Comparison of ENCODE assay signal across 14 cellular contexts in genomic region chr2:43300781-43301586, GRCh38.
DNase-seq lines count a peak whose midpoint lies in the region; ATAC-seq and TF ChIP-seq lines count a peak whose summit lies in the region.
"Had no signal": no experiment of that assay in that cellular context is flagged by ENCODE, and none has a peak within 500 bp of the region (broad histone marks: within the 10 kb centered on the region; RNA-seq: fewer than 3 reads in every experiment).

No MANE protein-coding gene starts in this region.

- no peak for TF ChIP-seq EP300 in stomach (IDR thresholded peaks at IDR 0.05)

- H3K27ac Mint-ChIP-seq in activated T-helper 17 cell treated with anti-CD3 and anti-CD28 coated beads, Interleukin-2, amount 50 U/mL, for 72 hours, result no peak overlapping the region
- H3K27ac Mint-ChIP-seq: T-helper 2 cell treated with Interferon-gamma antibody and Interleukin-4, amounts not matched to agents 5 μg/mL and 100 μg/mL, for 36 hours had no signal

- WGBS in stomach, 5 donors, result 33 to 58% (median 43%) methylated on average over 13 of the region's 13 CpGs

- intact Hi-C loops in stomach (cut with DNase I; ENCODE audit: low total_unique reads), result no loop called here

- H3K4me3 Mint-ChIP-seq in activated T-helper 17 cell treated with anti-CD3 and anti-CD28 coated beads, Interleukin-2, amount 50 U/mL, for 72 hours, result no peak overlapping the region
- H3K4me3 Mint-ChIP-seq: naive thymus-derived CD4-positive, alpha-beta T cell; T-helper 2 cell treated with Interferon-gamma antibody and Interleukin-4, amounts not matched to agents 5 μg/mL and 100 μg/mL, for 36 hours had no signal

- H3K4me1 Mint-ChIP-seq in activated T-helper 17 cell treated with anti-CD3 and anti-CD28 coated beads, Interleukin-2, amount 50 U/mL, for 72 hours, result no peaks in the 10 kb centered on the region

- H3K36me3 ChIP-seq in stomach, result no peaks in the 10 kb centered on the region

- H3K4me1 ChIP-seq in stomach, result peaks cover 29 to 57% (median 44%) of the 10 kb centered on the region in 4 donors

- DNase-seq in NCI-H146 (lab: John Stamatoyannopoulos, UW) (peak; percentile 4), NCI-H146 treated with DMSO at 0.1 percent for 48 hours (lab: John Stamatoyannopoulos, UW; ENCODE audit: unreplicated experiment) (no peak), kidney tubule cell (ENCODE audit: low spot score) (peak; percentile 66), stomach (peak; percentile 76), D341Med (ENCODE audit: low spot score) (no peak)
- DNase-seq in central memory CD4-positive, alpha-beta T cell, result no peak
- DNase-seq: ACHN; naive thymus-derived CD4-positive, alpha-beta T cell; NCI-H1417 treated with DMSO at 0.1 percent for 48 hours had no signal

- H3K27me3 Mint-ChIP-seq in activated T-helper 17 cell treated with anti-CD3 and anti-CD28 coated beads, Interleukin-2, amount 50 U/mL, for 72 hours, result no peaks in the 10 kb centered on the region
- H3K27me3 Mint-ChIP-seq: naive thymus-derived CD4-positive, alpha-beta T cell had no signal

- H3K4me3 ChIP-seq in stomach, result no peak overlapping the region
- H3K4me3 ChIP-seq: GM12878, skin epidermis had no signal

- H3K9me3 Mint-ChIP-seq in activated T-helper 17 cell treated with anti-CD3 and anti-CD28 coated beads, Interleukin-2, amount 50 U/mL, for 72 hours, result no peaks in the 10 kb centered on the region
- H3K9me3 Mint-ChIP-seq: naive thymus-derived CD4-positive, alpha-beta T cell; T-helper 2 cell treated with Interferon-gamma antibody and Interleukin-4, amounts not matched to agents 5 μg/mL and 100 μg/mL, for 36 hours had no signal

- TF ChIP-seq POLR2A in stomach (IDR thresholded peaks at IDR 0.05), result no peak

- H3K27ac ChIP-seq in stomach, result peak overlapping the region in 4 of 5 donors; percentile 1 to 83 (median 46)

- no peak for TF ChIP-seq CTCF in stomach (IDR thresholded peaks at IDR 0.05)

- H3K9me3 ChIP-seq in stomach, result no peaks in the 10 kb centered on the region

- ATAC-seq in activated T-helper 17 cell treated with anti-CD3 and anti-CD28 coated beads, Interleukin-2, amount 50 U/mL, for 72 hours (replicated peaks), result peak; percentile 29
- no peak for ATAC-seq in GM19035 (IDR thresholded peaks at IDR 0.05; ENCODE audit: unreplicated experiment)
- ATAC-seq: GM12878; naive thymus-derived CD4-positive, alpha-beta T cell had no signal

- H3K27me3 ChIP-seq in stomach, result no peaks in the 10 kb centered on the region

- H3K36me3 Mint-ChIP-seq in activated T-helper 17 cell treated with anti-CD3 and anti-CD28 coated beads, Interleukin-2, amount 50 U/mL, for 72 hours (ENCODE audit: low read depth), result no peaks in the 10 kb centered on the region

Comparison
In these comparisons a context has a peak if more than half of its experiments do, and no peak if none do; other contexts are left out.
1. DNase-seq: peak in NCI-H146 (single experiment), kidney tubule cell (single experiment) and stomach (single experiment); none in NCI-H146 treated with DMSO at 0.1 percent for 48 hours (single experiment), D341Med (single experiment) and central memory CD4-positive, alpha-beta T cell (single experiment).